In genomic region chr3:42503251-42503924, GRCh38 we compare ENCODE assay signal across 7 cellular contexts. TPM values are rescaled to one million over a fixed set of nuclear protein-coding genes. Genes with fewer than 3 reads are reported as not detected.
DNase-seq lines count a peak whose midpoint lies in the region; ATAC-seq, FAIRE-seq and TF ChIP-seq lines count a peak whose summit lies in the region.

No MANE protein-coding gene starts in this region.

- no peak overlapping the region for H2AFZ ChIP-seq in keratinocyte (ENCODE audit: control insufficient read depth, low read length)

- peaks cover 2% of the 10 kb centered on the region for H3K9me1 ChIP-seq in keratinocyte (ENCODE audit: control insufficient read depth, extremely low read depth, insufficient read depth, low read length)

- WGBS in HUES64, result 81% methylated on average over 4 of the region's 4 CpGs

- H3K4me3 ChIP-seq in HUES64 (ENCODE audit: low read length) (peak overlapping the region; percentile 62), keratinocyte (ENCODE audit: control insufficient read depth in 2 of 3, extremely low read depth in 1 of 3, insufficient read depth in 2 of 3, low read depth in 1 of 3, low read length in 3 of 3) (peak overlapping the region in 2 of 3 experiments; percentile 44 to 75)

- intact Hi-C loops in activated T-helper 1 cell treated with anti-CD3 and anti-CD28 coated beads, Interleukin-12 subunit alpha, Interleukin-12 subunit beta, Interleukin-2, Interleukin-4 antibody, amounts not matched to agents 30 ng/mL and 10 ng/mL and 1 ng/mL, durations not matched to agents 14 hours and 24 hours and 36 hours (cut with micrococcal nuclease), result loop anchor here (2.0 to 10.0 kb wide), 3 partner anchors 77 to 539 kb away; partner anchors contain the start of genes SEC22C and ULK4

- peaks cover 54% of the 10 kb centered on the region for H3K27me3 ChIP-seq in HUES64 (ENCODE audit: insufficient read depth, low read length)
- peaks cover 10% of the 10 kb centered on the region for H3K27me3 ChIP-seq in keratinocyte (ENCODE audit: control insufficient read depth, extremely low read depth, insufficient read depth, low read length)

- H3K36me3 ChIP-seq in HUES64 (ENCODE audit: insufficient read depth, low read length) (no peaks in the 10 kb centered on the region), keratinocyte (ENCODE audit: control insufficient read depth in 2 of 2, extremely low read depth in 1 of 2, insufficient read depth in 2 of 2, low read length in 2 of 2) (no peaks in the 10 kb centered on the region)

- peak overlapping the region; percentile 87 for H3K4me2 ChIP-seq in keratinocyte (ENCODE audit: control insufficient read depth, extremely low read depth, insufficient read depth, low read depth, low read length)

- H3K9me3 Mint-ChIP-seq in activated T-helper 1 cell treated with anti-CD3 and anti-CD28 coated beads, Interleukin-12 subunit alpha, Interleukin-12 subunit beta, Interleukin-2, Interleukin-4 antibody, amounts not matched to agents 30 ng/mL and 10 ng/mL and 1 ng/mL, durations not matched to agents 14 hours and 24 hours and 36 hours, result no peaks in the 10 kb centered on the region

- H3K4me1 Mint-ChIP-seq in activated T-helper 1 cell treated with anti-CD3 and anti-CD28 coated beads, Interleukin-12 subunit alpha, Interleukin-12 subunit beta, Interleukin-2, Interleukin-4 antibody, amounts not matched to agents 30 ng/mL and 10 ng/mL and 1 ng/mL, durations not matched to agents 14 hours and 24 hours and 36 hours (ENCODE audit: low read depth), result peaks cover 32% of the 10 kb centered on the region

- H3K27me3 Mint-ChIP-seq in activated T-helper 1 cell treated with anti-CD3 and anti-CD28 coated beads, Interleukin-12 subunit alpha, Interleukin-12 subunit beta, Interleukin-2, Interleukin-4 antibody, amounts not matched to agents 30 ng/mL and 10 ng/mL and 1 ng/mL, durations not matched to agents 14 hours and 24 hours and 36 hours (ENCODE audit: insufficient read depth), result peaks cover 20% of the 10 kb centered on the region

- ATAC-seq in SK-N-SH treated with all-trans-retinoic acid at 6 μM for 48 hours, result no peak

- no peaks in the 10 kb centered on the region for H3K79me2 ChIP-seq in keratinocyte (ENCODE audit: control insufficient read depth, insufficient read depth, low read length)

- H4K20me1 ChIP-seq in keratinocyte (ENCODE audit: control insufficient read depth, extremely low read depth, insufficient read depth, low read length), result no peaks in the 10 kb centered on the region

- H3K4me1 ChIP-seq in HUES64 (ENCODE audit: insufficient read depth, low read length), result peaks cover 4% of the 10 kb centered on the region; the same call in 1 of the 2 replicates
- peaks cover 30% of the 10 kb centered on the region for H3K4me1 ChIP-seq in keratinocyte (ENCODE audit: control insufficient read depth, extremely low read depth, insufficient read depth, low read length)

- H3K36me3 Mint-ChIP-seq in activated T-helper 1 cell treated with anti-CD3 and anti-CD28 coated beads, Interleukin-12 subunit alpha, Interleukin-12 subunit beta, Interleukin-2, Interleukin-4 antibody, amounts not matched to agents 30 ng/mL and 10 ng/mL and 1 ng/mL, durations not matched to agents 14 hours and 24 hours and 36 hours (ENCODE audit: low read depth), result no peaks in the 10 kb centered on the region

- no peaks in the 10 kb centered on the region for H3K9me3 ChIP-seq in HUES64 (ENCODE audit: insufficient read depth, low read depth, low read length)
- H3K9me3 ChIP-seq in keratinocyte (ENCODE audit: control insufficient read depth, low read depth, low read length), result no peaks in the 10 kb centered on the region

- H3K9ac ChIP-seq in HUES64 (ENCODE audit: low read depth, low read length) (no peak overlapping the region), keratinocyte (ENCODE audit: control insufficient read depth, extremely low read depth, insufficient read depth, low read length) (peak overlapping the region; percentile 13)

- H3K27ac Mint-ChIP-seq in activated T-helper 1 cell treated with anti-CD3 and anti-CD28 coated beads, Interleukin-12 subunit alpha, Interleukin-12 subunit beta, Interleukin-2, Interleukin-4 antibody, amounts not matched to agents 30 ng/mL and 10 ng/mL and 1 ng/mL, durations not matched to agents 14 hours and 24 hours and 36 hours, result no peak overlapping the region

- TF ChIP-seq CTCF in keratinocyte (optimal IDR thresholded peaks at IDR 0.05 in 1 of 3, IDR thresholded peaks at IDR 0.05 in 1 of 3, conservative IDR thresholded peaks at IDR 0.05 in 1 of 3; ENCODE audit: extremely low read depth in 1 of 3, insufficient read depth in 2 of 3, low read length in 3 of 3), result no peak

- dilution Hi-C loops in keratinocyte (cut with MboI; ENCODE audit: extremely low pct_ligation_motif_present, low sequenced_read_pairs), result no loop called here

- H3K4me3 Mint-ChIP-seq in activated T-helper 1 cell treated with anti-CD3 and anti-CD28 coated beads, Interleukin-12 subunit alpha, Interleukin-12 subunit beta, Interleukin-2, Interleukin-4 antibody, amounts not matched to agents 30 ng/mL and 10 ng/mL and 1 ng/mL, durations not matched to agents 14 hours and 24 hours and 36 hours, result peak overlapping the region; percentile 72

- no peak overlapping the region for H3K27ac ChIP-seq in HUES64 (ENCODE audit: low read depth, low read length)
- H3K27ac ChIP-seq in keratinocyte (ENCODE audit: control insufficient read depth, insufficient read depth, low read length), result no peak overlapping the region

- FAIRE-seq in keratinocyte (lab: Jason Lieb, UNC), result no peak

- DNase-seq in activated T-helper 1 cell treated with anti-CD3 and anti-CD28 coated beads, Interleukin-12 subunit alpha, Interleukin-12 subunit beta, Interleukin-2, Interleukin-4 antibody, amounts not matched to agents 30 ng/mL and 10 ng/mL and 1 ng/mL, durations not matched to agents 14 hours and 24 hours and 36 hours (ENCODE audit: low spot score), result no peak
- DNase-seq in keratinocyte (ENCODE audit: low read depth, low spot score) (no peak), GF-D8 (lab: John Stamatoyannopoulos, UW) (no peak), AG20443 (ENCODE audit: low spot score) (no peak)
- peak; percentile 19 for DNase-seq in stimulated activated CD8-positive, alpha-beta memory T cell treated with anti-CD3 and anti-CD28 coated beads, Interleukin-4, amount 100 ng/mL, for 48 hours

TF ChIP-seq in SK-N-SH treated with all-trans-retinoic acid at 6 μM for 48 hours, 23 proteins besides CTCF, POLR2A, EP300 and RAD21 (continues in another document):
- TF ChIP-seq ZNF70 (CRISPR knock-in tag; IDR thresholded peaks at IDR 0.05) (no peak), POU6F1 (CRISPR knock-in tag; IDR thresholded peaks at IDR 0.05; ENCODE audit: borderline replicate concordance, low read depth) (no peak), ISL1 (CRISPR knock-in tag; IDR thresholded peaks at IDR 0.05) (no peak), ZNF8 (CRISPR knock-in tag; IDR thresholded peaks at IDR 0.05) (no peak), ZFP30 (CRISPR knock-in tag; IDR thresholded peaks at IDR 0.05) (no peak), GLIS3 (CRISPR knock-in tag; IDR thresholded peaks at IDR 0.05) (no peak), ZFP3 (CRISPR knock-in tag; IDR thresholded peaks at IDR 0.05) (no peak)
- TF ChIP-seq, protein P1, sequence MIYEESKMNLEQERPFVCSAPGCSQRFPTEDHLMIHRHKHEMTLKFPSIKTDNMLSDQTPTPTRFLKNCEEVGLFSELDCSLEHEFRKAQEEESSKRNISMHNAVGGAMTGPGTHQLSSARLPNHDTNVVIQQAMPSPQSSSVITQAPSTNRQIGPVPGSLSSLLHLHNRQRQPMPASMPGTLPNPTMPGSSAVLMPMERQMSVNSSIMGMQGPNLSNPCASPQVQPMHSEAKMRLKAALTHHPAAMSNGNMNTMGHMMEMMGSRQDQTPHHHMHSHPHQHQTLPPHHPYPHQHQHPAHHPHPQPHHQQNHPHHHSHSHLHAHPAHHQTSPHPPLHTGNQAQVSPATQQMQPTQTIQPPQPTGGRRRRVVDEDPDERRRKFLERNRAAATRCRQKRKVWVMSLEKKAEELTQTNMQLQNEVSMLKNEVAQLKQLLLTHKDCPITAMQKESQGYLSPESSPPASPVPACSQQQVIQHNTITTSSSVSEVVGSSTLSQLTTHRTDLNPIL (CRISPR knock-in tag; IDR thresholded peaks at IDR 0.05; ENCODE audit: low read depth), result no peak

RNA-seq across cellular contexts. Expression of gene VIPR1, which starts 0.9 kb away (rescaled TPM):
- 2.9 TPM for polyA plus RNA-seq in HUES64 (2013, experiment 1 of 2)
- 3.0 TPM for polyA plus RNA-seq in HUES64 (2013, experiment 2 of 2)
- 0.69 and 0.88 TPM in 2 replicates for total RNA-seq in activated T-helper 1 cell treated with anti-CD3 and anti-CD28 coated beads, Interleukin-12 subunit alpha, Interleukin-12 subunit beta, Interleukin-2, Interleukin-4 antibody, amounts not matched to agents 30 ng/mL and 10 ng/mL and 1 ng/mL, durations not matched to agents 14 hours and 24 hours and 36 hours
- polyA plus RNA-seq in keratinocyte, result 4.5 to 10.0 TPM (median 8.5 TPM) in 3 replicates
- polyA plus RNA-seq in keratinocyte (2011; ENCODE audit: low read depth), result 4.2 TPM
- 5.8 and 6.4 TPM in 2 replicates for polyA plus RNA-seq in keratinocyte (2011; cell fraction: cytosol; rRNA removed)
- 34.3 and 50.3 TPM in 2 replicates for polyA plus RNA-seq in keratinocyte (2011; cell fraction: nucleus; rRNA removed)
- polyA plus RNA-seq in keratinocyte (2012; ENCODE audit: low replicate concordance), result 7.3 and 13.0 TPM in 2 replicates
- polyA minus RNA-seq in keratinocyte, result 8.1 to 27.4 TPM (median 13.3 TPM) in 3 replicates
- 12.7 TPM for polyA minus RNA-seq in keratinocyte (2011; cell fraction: cytosol; rRNA and poly(A)+ RNA removed)
- polyA minus RNA-seq in keratinocyte (2011; cell fraction: nucleus; rRNA and poly(A)+ RNA removed), result 22.4 and 27.5 TPM in 2 replicates
